8 cellular contexts compared by ENCODE assay signal in the genomic region with DNA sequence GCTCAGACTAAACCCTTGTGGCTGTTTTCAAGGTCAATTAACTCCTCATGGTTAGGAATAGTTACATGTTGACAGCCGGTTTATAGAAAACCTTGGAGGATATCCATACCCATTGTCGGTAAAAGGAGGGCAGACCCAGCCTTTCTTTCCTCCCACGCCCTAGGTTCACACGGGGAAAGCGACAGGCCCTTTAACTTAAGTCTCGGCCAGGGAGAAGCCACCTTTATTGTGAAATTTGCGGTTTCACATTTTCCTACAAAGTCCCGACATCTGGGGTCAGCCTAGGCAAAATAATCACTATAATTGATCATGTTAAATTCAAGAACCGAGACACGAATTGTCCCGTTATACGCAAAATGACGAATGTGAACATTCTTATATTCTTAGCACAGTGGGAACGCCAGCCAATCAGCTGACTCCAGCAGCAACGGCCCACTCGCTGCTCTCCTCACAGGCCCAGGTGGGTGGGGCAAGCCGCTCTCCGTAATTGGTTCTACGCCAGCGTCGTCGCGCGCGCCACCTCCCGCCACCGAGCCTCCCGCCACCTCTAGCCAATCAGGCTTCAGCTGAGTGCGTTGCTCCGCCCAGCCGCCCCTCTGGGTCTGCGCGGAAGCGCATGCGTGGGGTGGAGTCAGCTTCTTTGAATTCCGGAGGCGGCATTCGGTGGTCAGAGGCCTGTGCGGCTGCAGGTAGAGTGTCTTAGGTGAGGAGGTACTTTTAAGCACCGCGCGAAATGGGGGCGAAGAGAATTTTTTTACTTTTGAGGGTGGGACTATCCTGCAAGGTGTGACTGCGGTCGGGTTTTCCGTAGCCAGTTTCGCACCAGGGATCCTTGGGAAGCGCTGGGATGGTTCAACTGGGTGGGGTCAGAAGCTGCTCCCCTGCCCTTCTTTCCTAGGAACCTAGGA. TPM values are rescaled to one million over a fixed set of nuclear protein-coding genes. Genes with fewer than 3 reads are reported as not detected.
DNase-seq lines count a peak whose midpoint lies in the region; ATAC-seq and TF ChIP-seq lines count a peak whose summit lies in the region.

A gene with protein sequence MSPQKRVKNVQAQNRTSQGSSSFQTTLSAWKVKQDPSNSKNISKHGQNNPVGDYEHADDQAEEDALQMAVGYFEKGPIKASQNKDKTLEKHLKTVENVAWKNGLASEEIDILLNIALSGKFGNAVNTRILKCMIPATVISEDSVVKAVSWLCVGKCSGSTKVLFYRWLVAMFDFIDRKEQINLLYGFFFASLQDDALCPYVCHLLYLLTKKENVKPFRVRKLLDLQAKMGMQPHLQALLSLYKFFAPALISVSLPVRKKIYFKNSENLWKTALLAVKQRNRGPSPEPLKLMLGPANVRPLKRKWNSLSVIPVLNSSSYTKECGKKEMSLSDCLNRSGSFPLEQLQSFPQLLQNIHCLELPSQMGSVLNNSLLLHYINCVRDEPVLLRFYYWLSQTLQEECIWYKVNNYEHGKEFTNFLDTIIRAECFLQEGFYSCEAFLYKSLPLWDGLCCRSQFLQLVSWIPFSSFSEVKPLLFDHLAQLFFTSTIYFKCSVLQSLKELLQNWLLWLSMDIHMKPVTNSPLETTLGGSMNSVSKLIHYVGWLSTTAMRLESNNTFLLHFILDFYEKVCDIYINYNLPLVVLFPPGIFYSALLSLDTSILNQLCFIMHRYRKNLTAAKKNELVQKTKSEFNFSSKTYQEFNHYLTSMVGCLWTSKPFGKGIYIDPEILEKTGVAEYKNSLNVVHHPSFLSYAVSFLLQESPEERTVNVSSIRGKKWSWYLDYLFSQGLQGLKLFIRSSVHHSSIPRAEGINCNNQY (plus strand): TSS at position 659 of the 908 bp plus-strand sequence. CDS start 2,867 bp downstream, outside the sequence.

- no peak for TF ChIP-seq CTCF in coronary artery (IDR thresholded peaks at IDR 0.05)

- H3K4me3 Mint-ChIP-seq in activated CD4-positive, alpha-beta T cell treated with anti-CD3 and anti-CD28 coated beads, Interleukin-2, amount 10 ng/mL, durations not matched to agents 24 days and 14 days: peak within 1 kb of the TSS; percentile 96

- peaks cover 10% of the 10 kb centered on the region for H3K36me3 Mint-ChIP-seq in activated CD4-positive, alpha-beta T cell treated with anti-CD3 and anti-CD28 coated beads, Interleukin-2, amount 10 ng/mL, durations not matched to agents 24 days and 14 days (ENCODE audit: low read depth)

- H3K27ac Mint-ChIP-seq in activated CD4-positive, alpha-beta T cell treated with anti-CD3 and anti-CD28 coated beads, Interleukin-2, amount 10 ng/mL, durations not matched to agents 24 days and 14 days: peak within 1 kb of the TSS; percentile 89

- no peaks in the 10 kb centered on the region for H3K9me3 Mint-ChIP-seq in activated CD4-positive, alpha-beta T cell treated with anti-CD3 and anti-CD28 coated beads, Interleukin-2, amount 10 ng/mL, durations not matched to agents 24 days and 14 days

- peaks cover 24% of the 10 kb centered on the region for H3K4me1 Mint-ChIP-seq in activated CD4-positive, alpha-beta T cell treated with anti-CD3 and anti-CD28 coated beads, Interleukin-2, amount 10 ng/mL, durations not matched to agents 24 days and 14 days

- intact Hi-C loops in activated CD4-positive, alpha-beta T cell treated with anti-CD3 and anti-CD28 coated beads, Interleukin-2, amount 10 ng/mL, durations not matched to agents 24 days and 14 days (cut with micrococcal nuclease): loop anchor here (1.0 to 5.0 kb wide), 5 partner anchors 45 to 310 kb away; a partner anchor contains a TSS

- peak within 1 kb of the TSS; percentile 68 for H3K4me3 ChIP-seq in coronary artery

- DNase-seq in C1 segment of cervical spinal cord (lab: John Stamatoyannopoulos, UW): peak; percentile 14 to 90 (median 80)
- DNase-seq in NCI-H526 treated with DMSO at 0.1 percent for 48 hours (lab: John Stamatoyannopoulos, UW): peak; percentile 91
- DNase-seq in activated CD4-positive, alpha-beta T cell treated with anti-CD3 and anti-CD28 coated beads, Interleukin-2, amount 10 ng/mL, durations not matched to agents 24 days and 14 days: peak; percentile 98
- peak; percentile 95 for DNase-seq in coronary artery (ENCODE audit: low spot score)
- peak; percentile 93 for DNase-seq in kidney tubule cell (ENCODE audit: low spot score)
- DNase-seq in stimulated activated CD4-positive, alpha-beta T cell treated with anti-CD3 and anti-CD28 coated beads, Interleukin-1b, Interleukin-23, amount 100 ng/mL, for 1 hour (ENCODE audit: low read depth in 2 of 2): peak; percentile 68 to 86

- peak within 1 kb of the TSS; percentile 70 to 75 for H3K27ac ChIP-seq in coronary artery

- peak; percentile 98 for ATAC-seq in GM19351 (IDR thresholded peaks at IDR 0.05; ENCODE audit: unreplicated experiment)
- peak; percentile 99 for ATAC-seq in HG03520 (IDR thresholded peaks at IDR 0.05; ENCODE audit: unreplicated experiment)

- no peaks in the 10 kb centered on the region for H3K27me3 Mint-ChIP-seq in activated CD4-positive, alpha-beta T cell treated with anti-CD3 and anti-CD28 coated beads, Interleukin-2, amount 10 ng/mL, durations not matched to agents 24 days and 14 days

RNA-seq across cellular contexts. Expression of the gene that starts here (rescaled TPM):
- total RNA-seq in activated CD4-positive, alpha-beta T cell treated with anti-CD3 and anti-CD28 coated beads, Interleukin-2, amount 10 ng/mL, durations not matched to agents 24 days and 14 days: 14.9 and 19.4 TPM in 2 replicates

Comparison
In these comparisons a context has a peak if more than half of its experiments do, and no peak if none do; other contexts are left out.
1. Peak in every context shown above with its lines: DNase-seq, ATAC-seq, H3K4me3 ChIP-seq and H3K27ac ChIP-seq.